1 cellular context compared by ENCODE assay signal in genomic region chr16:28974437-28975157, GRCh38.
TF ChIP-seq lines count a peak whose summit lies in the region.

A gene with protein sequence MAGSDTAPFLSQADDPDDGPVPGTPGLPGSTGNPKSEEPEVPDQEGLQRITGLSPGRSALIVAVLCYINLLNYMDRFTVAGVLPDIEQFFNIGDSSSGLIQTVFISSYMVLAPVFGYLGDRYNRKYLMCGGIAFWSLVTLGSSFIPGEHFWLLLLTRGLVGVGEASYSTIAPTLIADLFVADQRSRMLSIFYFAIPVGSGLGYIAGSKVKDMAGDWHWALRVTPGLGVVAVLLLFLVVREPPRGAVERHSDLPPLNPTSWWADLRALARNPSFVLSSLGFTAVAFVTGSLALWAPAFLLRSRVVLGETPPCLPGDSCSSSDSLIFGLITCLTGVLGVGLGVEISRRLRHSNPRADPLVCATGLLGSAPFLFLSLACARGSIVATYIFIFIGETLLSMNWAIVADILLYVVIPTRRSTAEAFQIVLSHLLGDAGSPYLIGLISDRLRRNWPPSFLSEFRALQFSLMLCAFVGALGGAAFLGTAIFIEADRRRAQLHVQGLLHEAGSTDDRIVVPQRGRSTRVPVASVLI (plus strand): TSS chr16:28974778. CDS start chr16:28975152, 374 bp downstream.

TF ChIP-seq in HEK293, 187 proteins besides CTCF, POLR2A, EP300 and RAD21 (continued from another document and continues in another):
- TF ChIP-seq, protein P1, sequence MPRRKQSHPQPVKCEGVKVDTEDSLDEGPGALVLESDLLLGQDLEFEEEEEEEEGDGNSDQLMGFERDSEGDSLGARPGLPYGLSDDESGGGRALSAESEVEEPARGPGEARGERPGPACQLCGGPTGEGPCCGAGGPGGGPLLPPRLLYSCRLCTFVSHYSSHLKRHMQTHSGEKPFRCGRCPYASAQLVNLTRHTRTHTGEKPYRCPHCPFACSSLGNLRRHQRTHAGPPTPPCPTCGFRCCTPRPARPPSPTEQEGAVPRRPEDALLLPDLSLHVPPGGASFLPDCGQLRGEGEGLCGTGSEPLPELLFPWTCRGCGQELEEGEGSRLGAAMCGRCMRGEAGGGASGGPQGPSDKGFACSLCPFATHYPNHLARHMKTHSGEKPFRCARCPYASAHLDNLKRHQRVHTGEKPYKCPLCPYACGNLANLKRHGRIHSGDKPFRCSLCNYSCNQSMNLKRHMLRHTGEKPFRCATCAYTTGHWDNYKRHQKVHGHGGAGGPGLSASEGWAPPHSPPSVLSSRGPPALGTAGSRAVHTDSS (tag by site-specific recombination; IDR thresholded peaks at IDR 0.05): no peak
- TF ChIP-seq ZNF202 (tag by site-specific recombination; IDR thresholded peaks at IDR 0.05; ENCODE audit: borderline replicate concordance) (no peak), PRDM1 (tag by site-specific recombination; IDR thresholded peaks at IDR 0.05) (0 out of 2 replicates have a peak, but pooled peaks have one; percentile 19), ZNF514 (tag by site-specific recombination; IDR thresholded peaks at IDR 0.05) (no peak), ZNF558 (tag by site-specific recombination; IDR thresholded peaks at IDR 0.05) (no peak), SP7 (tag by site-specific recombination; IDR thresholded peaks at IDR 0.05) (peak; percentile 89), ZSCAN23 (tag by site-specific recombination; IDR thresholded peaks at IDR 0.05) (0 out of 2 replicates have a peak, but pooled peaks have one; percentile 60), WT1 (tag by site-specific recombination; IDR thresholded peaks at IDR 0.05) (peak; percentile 38; the same call in 1 of the 2 replicates), ZNF830 (tag by site-specific recombination; IDR thresholded peaks at IDR 0.05; ENCODE audit: low read depth) (no peak), ZNF843 (tag by site-specific recombination; IDR thresholded peaks at IDR 0.05) (peak; percentile 89), ZNF623 (tag by site-specific recombination; IDR thresholded peaks at IDR 0.05) (peak; percentile 35), ZNF175 (tag by site-specific recombination; IDR thresholded peaks at IDR 0.05) (no peak), KLF1 (tag by site-specific recombination; IDR thresholded peaks at IDR 0.05) (peak; percentile 88), KLF10 (tag by site-specific recombination; IDR thresholded peaks at IDR 0.05) (peak; percentile 78; the same call in 1 of the 2 replicates), ZNF629 (tag by site-specific recombination; IDR thresholded peaks at IDR 0.05) (peak; percentile 86), ZNF571 (tag by site-specific recombination; IDR thresholded peaks at IDR 0.05) (no peak), ZNF211 (tag by site-specific recombination; IDR thresholded peaks at IDR 0.05; ENCODE audit: low read depth) (no peak), TRIM28 (IDR thresholded peaks at IDR 0.05; ENCODE audit: borderline replicate concordance, low read length) (0 out of 2 replicates have a peak, but pooled peaks have one; percentile 27), ZNF423 (tag by site-specific recombination; IDR thresholded peaks at IDR 0.05) (no peak), ZNF692 (tag by site-specific recombination; IDR thresholded peaks at IDR 0.05) (peak; percentile 80), SP3 (tag by site-specific recombination; IDR thresholded peaks at IDR 0.05) (peak; percentile 73), PRDM2 (tag by site-specific recombination; IDR thresholded peaks at IDR 0.05; ENCODE audit: borderline replicate concordance) (no peak)
- TF ChIP-seq, protein P2, sequence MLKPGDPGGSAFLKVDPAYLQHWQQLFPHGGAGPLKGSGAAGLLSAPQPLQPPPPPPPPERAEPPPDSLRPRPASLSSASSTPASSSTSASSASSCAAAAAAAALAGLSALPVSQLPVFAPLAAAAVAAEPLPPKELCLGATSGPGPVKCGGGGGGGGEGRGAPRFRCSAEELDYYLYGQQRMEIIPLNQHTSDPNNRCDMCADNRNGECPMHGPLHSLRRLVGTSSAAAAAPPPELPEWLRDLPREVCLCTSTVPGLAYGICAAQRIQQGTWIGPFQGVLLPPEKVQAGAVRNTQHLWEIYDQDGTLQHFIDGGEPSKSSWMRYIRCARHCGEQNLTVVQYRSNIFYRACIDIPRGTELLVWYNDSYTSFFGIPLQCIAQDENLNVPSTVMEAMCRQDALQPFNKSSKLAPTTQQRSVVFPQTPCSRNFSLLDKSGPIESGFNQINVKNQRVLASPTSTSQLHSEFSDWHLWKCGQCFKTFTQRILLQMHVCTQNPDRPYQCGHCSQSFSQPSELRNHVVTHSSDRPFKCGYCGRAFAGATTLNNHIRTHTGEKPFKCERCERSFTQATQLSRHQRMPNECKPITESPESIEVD (tag by site-specific recombination; IDR thresholded peaks at IDR 0.05): no peak; the same call in 1 of the 2 replicates
- TF ChIP-seq, protein P3, sequence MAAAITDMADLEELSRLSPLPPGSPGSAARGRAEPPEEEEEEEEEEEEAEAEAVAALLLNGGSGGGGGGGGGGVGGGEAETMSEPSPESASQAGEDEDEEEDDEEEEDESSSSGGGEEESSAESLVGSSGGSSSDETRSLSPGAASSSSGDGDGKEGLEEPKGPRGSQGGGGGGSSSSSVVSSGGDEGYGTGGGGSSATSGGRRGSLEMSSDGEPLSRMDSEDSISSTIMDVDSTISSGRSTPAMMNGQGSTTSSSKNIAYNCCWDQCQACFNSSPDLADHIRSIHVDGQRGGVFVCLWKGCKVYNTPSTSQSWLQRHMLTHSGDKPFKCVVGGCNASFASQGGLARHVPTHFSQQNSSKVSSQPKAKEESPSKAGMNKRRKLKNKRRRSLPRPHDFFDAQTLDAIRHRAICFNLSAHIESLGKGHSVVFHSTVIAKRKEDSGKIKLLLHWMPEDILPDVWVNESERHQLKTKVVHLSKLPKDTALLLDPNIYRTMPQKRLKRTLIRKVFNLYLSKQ (tag by site-specific recombination; IDR thresholded peaks at IDR 0.05; ENCODE audit: borderline replicate concordance): no peak
- TF ChIP-seq, protein P4, sequence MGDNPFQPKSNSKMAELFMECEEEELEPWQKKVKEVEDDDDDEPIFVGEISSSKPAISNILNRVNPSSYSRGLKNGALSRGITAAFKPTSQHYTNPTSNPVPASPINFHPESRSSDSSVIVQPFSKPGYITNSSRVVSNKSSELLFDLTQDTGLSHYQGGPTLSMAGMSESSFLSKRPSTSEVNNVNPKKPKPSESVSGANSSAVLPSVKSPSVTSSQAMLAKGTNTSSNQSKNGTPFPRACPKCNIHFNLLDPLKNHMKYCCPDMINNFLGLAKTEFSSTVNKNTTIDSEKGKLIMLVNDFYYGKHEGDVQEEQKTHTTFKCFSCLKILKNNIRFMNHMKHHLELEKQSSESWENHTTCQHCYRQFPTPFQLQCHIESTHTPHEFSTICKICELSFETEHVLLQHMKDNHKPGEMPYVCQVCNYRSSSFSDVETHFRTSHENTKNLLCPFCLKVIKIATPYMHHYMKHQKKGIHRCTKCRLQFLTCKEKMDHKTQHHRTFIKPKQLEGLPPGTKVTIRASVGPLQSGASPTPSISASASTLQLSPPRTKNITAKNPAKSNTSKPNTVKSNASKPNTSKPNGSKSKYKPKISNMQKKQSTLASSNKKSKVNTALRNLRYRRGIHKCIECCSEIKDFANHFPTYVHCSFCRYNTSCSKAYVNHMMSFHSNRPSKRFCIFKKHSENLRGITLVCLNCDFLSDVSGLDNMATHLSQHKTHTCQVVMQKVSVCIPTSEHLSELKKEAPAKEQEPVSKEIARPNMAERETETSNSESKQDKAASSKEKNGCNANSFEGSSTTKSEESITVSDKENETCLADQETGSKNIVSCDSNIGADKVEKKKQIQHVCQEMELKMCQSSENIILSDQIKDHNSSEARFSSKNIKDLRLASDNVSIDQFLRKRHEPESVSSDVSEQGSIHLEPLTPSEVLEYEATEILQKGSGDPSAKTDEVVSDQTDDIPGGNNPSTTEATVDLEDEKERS (tag by site-specific recombination; IDR thresholded peaks at IDR 0.05): no peak
- TF ChIP-seq, protein P5, sequence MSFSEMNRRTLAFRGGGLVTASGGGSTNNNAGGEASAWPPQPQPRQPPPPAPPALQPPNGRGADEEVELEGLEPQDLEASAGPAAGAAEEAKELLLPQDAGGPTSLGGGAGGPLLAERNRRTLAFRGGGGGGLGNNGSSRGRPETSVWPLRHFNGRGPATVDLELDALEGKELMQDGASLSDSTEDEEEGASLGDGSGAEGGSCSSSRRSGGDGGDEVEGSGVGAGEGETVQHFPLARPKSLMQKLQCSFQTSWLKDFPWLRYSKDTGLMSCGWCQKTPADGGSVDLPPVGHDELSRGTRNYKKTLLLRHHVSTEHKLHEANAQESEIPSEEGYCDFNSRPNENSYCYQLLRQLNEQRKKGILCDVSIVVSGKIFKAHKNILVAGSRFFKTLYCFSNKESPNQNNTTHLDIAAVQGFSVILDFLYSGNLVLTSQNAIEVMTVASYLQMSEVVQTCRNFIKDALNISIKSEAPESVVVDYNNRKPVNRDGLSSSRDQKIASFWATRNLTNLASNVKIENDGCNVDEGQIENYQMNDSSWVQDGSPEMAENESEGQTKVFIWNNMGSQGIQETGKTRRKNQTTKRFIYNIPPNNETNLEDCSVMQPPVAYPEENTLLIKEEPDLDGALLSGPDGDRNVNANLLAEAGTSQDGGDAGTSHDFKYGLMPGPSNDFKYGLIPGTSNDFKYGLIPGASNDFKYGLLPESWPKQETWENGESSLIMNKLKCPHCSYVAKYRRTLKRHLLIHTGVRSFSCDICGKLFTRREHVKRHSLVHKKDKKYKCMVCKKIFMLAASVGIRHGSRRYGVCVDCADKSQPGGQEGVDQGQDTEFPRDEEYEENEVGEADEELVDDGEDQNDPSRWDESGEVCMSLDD (tag by site-specific recombination; IDR thresholded peaks at IDR 0.05): peak; percentile 90
- TF ChIP-seq, protein P6, sequence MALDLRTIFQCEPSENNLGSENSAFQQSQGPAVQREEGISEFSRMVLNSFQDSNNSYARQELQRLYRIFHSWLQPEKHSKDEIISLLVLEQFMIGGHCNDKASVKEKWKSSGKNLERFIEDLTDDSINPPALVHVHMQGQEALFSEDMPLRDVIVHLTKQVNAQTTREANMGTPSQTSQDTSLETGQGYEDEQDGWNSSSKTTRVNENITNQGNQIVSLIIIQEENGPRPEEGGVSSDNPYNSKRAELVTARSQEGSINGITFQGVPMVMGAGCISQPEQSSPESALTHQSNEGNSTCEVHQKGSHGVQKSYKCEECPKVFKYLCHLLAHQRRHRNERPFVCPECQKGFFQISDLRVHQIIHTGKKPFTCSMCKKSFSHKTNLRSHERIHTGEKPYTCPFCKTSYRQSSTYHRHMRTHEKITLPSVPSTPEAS (tag by site-specific recombination; IDR thresholded peaks at IDR 0.05): peak; percentile 45; the same call in 1 of the 2 replicates
- TF ChIP-seq, protein P7, sequence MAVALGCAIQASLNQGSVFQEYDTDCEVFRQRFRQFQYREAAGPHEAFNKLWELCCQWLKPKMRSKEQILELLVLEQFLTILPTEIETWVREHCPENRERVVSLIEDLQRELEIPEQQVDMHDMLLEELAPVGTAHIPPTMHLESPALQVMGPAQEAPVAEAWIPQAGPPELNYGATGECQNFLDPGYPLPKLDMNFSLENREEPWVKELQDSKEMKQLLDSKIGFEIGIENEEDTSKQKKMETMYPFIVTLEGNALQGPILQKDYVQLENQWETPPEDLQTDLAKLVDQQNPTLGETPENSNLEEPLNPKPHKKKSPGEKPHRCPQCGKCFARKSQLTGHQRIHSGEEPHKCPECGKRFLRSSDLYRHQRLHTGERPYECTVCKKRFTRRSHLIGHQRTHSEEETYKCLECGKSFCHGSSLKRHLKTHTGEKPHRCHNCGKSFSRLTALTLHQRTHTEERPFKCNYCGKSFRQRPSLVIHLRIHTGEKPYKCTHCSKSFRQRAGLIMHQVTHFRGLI (tag by site-specific recombination; IDR thresholded peaks at IDR 0.05): peak; percentile 53; the same call in 1 of the 2 replicates
